ENCODE assay signal across 12 cellular contexts in genomic region chr6:56247654-56248122, GRCh38. TPM values are rescaled to one million over a fixed set of nuclear protein-coding genes. Genes with fewer than 3 reads are reported as not detected.
DNase-seq lines count a peak whose midpoint lies in the region; ATAC-seq, FAIRE-seq and TF ChIP-seq lines count a peak whose summit lies in the region.
"Had no signal": no experiment of that assay in that cellular context is flagged by ENCODE, and none has a peak within 500 bp of the region (broad histone marks: within the 10 kb centered on the region; RNA-seq: fewer than 3 reads in every experiment).

No MANE protein-coding gene starts in this region.

- H3K27ac Mint-ChIP-seq in Calu3 (ENCODE audit: unreplicated experiment) = no peak overlapping the region
- H3K27ac Mint-ChIP-seq: stimulated activated naive CD8-positive, alpha-beta T cell treated with anti-CD3 and anti-CD28 coated beads, Interleukin-15, Interleukin-2, amounts not matched to agents 100 ng/mL and 50 ng/mL, for 24 hours had no signal

- ATAC-seq in GM18868 (IDR thresholded peaks at IDR 0.05; ENCODE audit: unreplicated experiment) = no peak

- H3K36me3 ChIP-seq in bronchial epithelial cell (ENCODE audit: control insufficient read depth, insufficient read depth, low read length) = no peaks in the 10 kb centered on the region
- no peaks in the 10 kb centered on the region for H3K36me3 ChIP-seq in iPS-20b (ENCODE audit: insufficient read depth, low read depth, low read length)

- BruUV-seq in Calu3 (replicated peaks; lab: Mats Ljungman, UMichigan) = no TSS peak

- FAIRE-seq in bronchial epithelial cell (lab: Jason Lieb, UNC) = no peak
- FAIRE-seq: HTR-8/SVneo had no signal

- H3K9me3 ChIP-seq in iPS-20b (ENCODE audit: insufficient read depth, low read depth, low read length) = no peaks in the 10 kb centered on the region
- H3K9me3 ChIP-seq: body of pancreas had no signal

- H3K27me3 ChIP-seq in bronchial epithelial cell (ENCODE audit: control insufficient read depth, insufficient read depth, low read length) (no peaks in the 10 kb centered on the region), iPS-20b (ENCODE audit: insufficient read depth, low read length) (peaks cover 18% of the 10 kb centered on the region)
- H3K27me3 ChIP-seq: body of pancreas had no signal

- intact Hi-C loops in Calu3 (cut with micrococcal nuclease; ENCODE audit: unreplicated experiment) = no loop called here

- H3K36me3 Mint-ChIP-seq in Calu3 (ENCODE audit: insufficient read depth, unreplicated experiment) = peaks cover 10% of the 10 kb centered on the region

- H3K9me3 Mint-ChIP-seq in Calu3 (ENCODE audit: low read depth, unreplicated experiment) = no peaks in the 10 kb centered on the region
- H3K9me3 Mint-ChIP-seq: stimulated activated naive CD8-positive, alpha-beta T cell treated with anti-CD3 and anti-CD28 coated beads, Interleukin-15, Interleukin-2, amounts not matched to agents 100 ng/mL and 50 ng/mL, for 24 hours had no signal

- peak overlapping the region; percentile 47 for H3K4me3 ChIP-seq in bronchial epithelial cell (ENCODE audit: low read depth, low read length)
- H3K4me3 ChIP-seq in iPS-20b (ENCODE audit: low read length) = peak overlapping the region; percentile 71
- H3K4me3 ChIP-seq in retinal pigment epithelial cell (ENCODE audit: low read length) = peak overlapping the region; percentile 48
- H3K4me3 ChIP-seq: body of pancreas had no signal

- no peak for TF ChIP-seq CTCF in Calu3 (IDR thresholded peaks at IDR 0.05; ENCODE audit: unreplicated experiment)
- TF ChIP-seq CTCF in bronchial epithelial cell (IDR thresholded peaks at IDR 0.05; ENCODE audit: insufficient read depth, low read length, severe bottlenecking) = no peak
- no peak for TF ChIP-seq CTCF in retinal pigment epithelial cell (conservative IDR thresholded peaks at IDR 0.05; ENCODE audit: low read depth, low read length)

- H3K4me3 Mint-ChIP-seq in Calu3 (ENCODE audit: low read depth, unreplicated experiment) = peak overlapping the region; percentile 67
- H3K4me3 Mint-ChIP-seq: stimulated activated naive CD8-positive, alpha-beta T cell treated with anti-CD3 and anti-CD28 coated beads, Interleukin-15, Interleukin-2, amounts not matched to agents 100 ng/mL and 50 ng/mL, for 24 hours had no signal

- H3K27me3 Mint-ChIP-seq in Calu3 (ENCODE audit: unreplicated experiment) = peaks cover 13% of the 10 kb centered on the region

- peak overlapping the region; percentile 73; the same call in 1 of the 2 replicates for H3K9ac ChIP-seq in iPS-20b (ENCODE audit: low read depth, low read length)

- no peak overlapping the region for H3K27ac ChIP-seq in iPS-20b (ENCODE audit: low read length)
- H3K27ac ChIP-seq: body of pancreas, C4-2B had no signal

- H3K4me1 ChIP-seq in iPS-20b (ENCODE audit: insufficient read depth, low read length) = peaks cover 28% of the 10 kb centered on the region; the same call in 1 of the 2 replicates

- CTCF ChIA-PET in Calu3 (lab: Charles Lee) = interaction anchor here (1.1 to 1.9 kb wide), 3 partner anchors 10 to 45 kb away, joined by 3 to 8 read pairs (median 5); no protein-coding TSS in a partner anchor

- H3K4me1 Mint-ChIP-seq in Calu3 (ENCODE audit: low read depth, unreplicated experiment) = peaks cover 8% of the 10 kb centered on the region

- no peak for DNase-seq in Calu3
- DNase-seq in bronchial epithelial cell (ENCODE audit: low read depth) = no peak
- no peak for DNase-seq in retinal pigment epithelial cell (ENCODE audit: low read depth)
- no peak for DNase-seq in SIG-M5 treated with dmso at 0.1 percent for 504 hours (lab: John Stamatoyannopoulos, UW; ENCODE audit: unreplicated experiment)
- no peak for DNase-seq in DMS153 treated with DMSO at 0.1 percent for 48 hours (lab: John Stamatoyannopoulos, UW; ENCODE audit: unreplicated experiment)
- DNase-seq in cortex of kidney (lab: John Stamatoyannopoulos, UW) = no peak

RNA-seq across cellular contexts. Expression of gene COL21A1, which starts 0.3 kb away (rescaled TPM):
- total RNA-seq in Calu3 (2022) (0.44 and 1.8 TPM in 2 replicates), bronchial epithelial cell (8.2 and 18.6 TPM in 2 replicates)
